Comparison of ENCODE assay signal across 1 cellular context in the genomic region with DNA sequence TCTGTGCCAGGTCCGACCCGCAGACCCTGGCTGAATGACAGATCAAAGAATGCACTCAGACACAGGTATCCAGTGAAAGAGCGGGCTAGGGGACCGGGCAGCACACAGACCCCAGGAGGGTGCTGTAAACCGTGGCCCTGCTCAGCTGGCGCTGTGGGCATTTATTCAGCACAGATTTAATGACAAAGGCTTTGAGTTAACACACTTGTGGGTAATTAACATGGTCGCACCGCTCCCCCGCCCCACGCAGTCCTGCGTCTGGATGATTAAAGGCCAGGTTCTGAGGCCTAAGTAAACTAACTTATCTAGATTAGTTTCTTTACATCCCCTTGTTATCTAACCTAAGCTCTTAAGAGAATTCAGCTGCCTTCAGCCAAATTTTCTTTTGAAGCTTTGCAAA.
TF ChIP-seq lines count a peak whose summit lies in the region.

No MANE protein-coding gene starts in this region.

TF ChIP-seq in K562, 482 proteins besides CTCF, POLR2A, EP300 and RAD21 (continued from another document):
- TF ChIP-seq SIX5 (IDR thresholded peaks at IDR 0.05; ENCODE audit: borderline replicate concordance in 1 of 2, insufficient read depth in 1 of 2, low read depth in 1 of 2, low read length in 2 of 2) (no peak), RNF219 (CRISPR knock-in tag; IDR thresholded peaks at IDR 0.05) (no peak), FOXA3 (CRISPR knock-in tag; conservative IDR thresholded peaks at IDR 0.05 in 1 of 2, IDR thresholded peaks at IDR 0.05 in 1 of 2) (peak in 1 of 2 experiments; percentile 24; a peak in 1 of 4 replicates)
